In the genomic region with DNA sequence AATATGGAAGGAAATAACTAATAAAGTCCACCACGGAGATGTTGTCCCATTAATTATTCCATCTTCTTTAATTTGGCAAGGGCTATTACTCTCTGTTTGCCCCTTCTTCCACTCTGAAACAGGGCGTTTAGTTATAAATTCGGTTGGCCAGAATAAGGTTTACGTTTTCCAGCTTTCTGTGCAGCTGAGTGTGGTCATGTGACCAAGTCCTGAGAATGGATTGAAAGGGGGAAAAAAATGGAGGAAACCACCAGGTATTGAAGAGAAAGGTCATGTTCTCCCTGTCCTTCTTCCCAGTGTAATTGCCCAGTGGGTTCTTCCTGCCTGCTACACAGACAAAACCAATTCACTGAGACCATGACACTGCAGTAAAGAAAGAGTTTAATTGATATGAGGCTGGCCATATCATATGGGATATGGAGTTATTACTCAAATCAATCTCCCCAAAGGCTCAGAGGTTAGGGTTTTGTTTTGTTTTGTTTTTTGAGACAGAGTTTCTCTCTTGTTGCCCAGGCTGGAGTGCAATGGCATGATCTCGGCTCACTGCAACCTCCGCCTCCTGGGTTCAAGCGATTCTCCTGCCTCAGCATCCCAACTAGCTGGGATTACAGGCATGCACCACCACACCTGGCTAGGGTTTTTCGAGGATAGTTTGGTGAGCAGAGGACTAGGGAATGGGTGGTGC, we compare ENCODE assay signal across 1 cellular context.
TF ChIP-seq lines count a peak whose summit lies in the region.

No MANE protein-coding gene starts in this region.

TF ChIP-seq in GM23338, 12 proteins besides CTCF, POLR2A, EP300 and RAD21 (continued from another document):
- TF ChIP-seq ZNF462 (CRISPR knock-in tag; IDR thresholded peaks at IDR 0.05) (no peak), REST (IDR thresholded peaks at IDR 0.05; ENCODE audit: unreplicated experiment) (no peak), EZH2 (IDR thresholded peaks at IDR 0.05; ENCODE audit: low read depth, unreplicated experiment) (no peak), ZNF114 (CRISPR knock-in tag; IDR thresholded peaks at IDR 0.05) (no peak), STAT1 (IDR thresholded peaks at IDR 0.05; ENCODE audit: unreplicated experiment) (no peak), ETS1 (IDR thresholded peaks at IDR 0.05) (no peak), JUNB (IDR thresholded peaks at IDR 0.05; ENCODE audit: unreplicated experiment) (no peak), NANOG (IDR thresholded peaks at IDR 0.05; ENCODE audit: borderline replicate concordance) (no peak), POLR2AphosphoS5 (IDR thresholded peaks at IDR 0.05; ENCODE audit: low read depth) (no peak), EZH2phosphoT487 (IDR thresholded peaks at IDR 0.05; ENCODE audit: unreplicated experiment) (no peak), CREB1 (CRISPR knock-in tag; IDR thresholded peaks at IDR 0.05; ENCODE audit: low read depth) (no peak)
